Comparison of ENCODE assay signal across 22 cellular contexts in genomic region chr15:68315035-68315434, GRCh38. TPM values are rescaled to one million over a fixed set of nuclear protein-coding genes. Genes with fewer than 3 reads are reported as not detected.
DNase-seq lines count a peak whose midpoint lies in the region; ATAC-seq and TF ChIP-seq lines count a peak whose summit lies in the region.
"Had no signal": no experiment of that assay in that cellular context is flagged by ENCODE, and none has a peak within 500 bp of the region (broad histone marks: within the 10 kb centered on the region; RNA-seq: fewer than 3 reads in every experiment).

No MANE protein-coding gene starts in this region.

- CTCF ChIA-PET in SK-N-SH (lab: Yijun Ruan, JAX), result interaction anchor here (1.2 to 8.0 kb wide), 3 partner anchors 9 to 62 kb away, joined by 3 to 75 read pairs (median 15); no protein-coding TSS in a partner anchor
- CTCF ChIA-PET in IMR-90 (lab: Yijun Ruan, JAX), result no interaction called here

- H3K36me3 ChIP-seq in SK-N-SH (replicated peaks in 1 of 2; ENCODE audit: control insufficient read depth in 1 of 2, insufficient read depth in 2 of 2, low read length in 1 of 2) (no peaks in the 10 kb centered on the region), IMR-90 (ENCODE audit: control insufficient read depth, insufficient read depth, low read length) (peaks cover 7% of the 10 kb centered on the region; the same call in 1 of the 2 replicates), thoracic aorta (peaks cover 72% of the 10 kb centered on the region)
- H3K36me3 ChIP-seq: BLaER1 treated with 17β-estradiol and CSF1 and Interleukin-3, amounts not matched to agents 10 nM and 100 nM; Peyer's patch; SJCRH30 had no signal

- no peak overlapping the region for H4K91ac ChIP-seq in IMR-90 (ENCODE audit: insufficient read depth, low read depth, low read length)

- TF ChIP-seq EP300 in SK-N-SH (IDR thresholded peaks at IDR 0.05; ENCODE audit: borderline replicate concordance in 1 of 2, low read depth in 1 of 2, low read length in 1 of 2), result no peak

- H2BK5ac ChIP-seq in IMR-90 (ENCODE audit: low read depth, low read length, poor library complexity, severe bottlenecking), result no peak overlapping the region

- no peaks in the 10 kb centered on the region for H3K9me3 Mint-ChIP-seq in dendritic cell treated with granulocyte-macrophage colony-stimulating factor and Interleukin-4, amounts not matched to agents 40 ng/mL and 50 ng/mL, for 4 days
- H3K9me3 Mint-ChIP-seq: CD4-positive, alpha-beta memory T cell had no signal

- H3K4me2 ChIP-seq in SK-N-SH, result no peak overlapping the region
- no peak overlapping the region for H3K4me2 ChIP-seq in IMR-90 (ENCODE audit: low read depth, low read length)

- H2BK120ac ChIP-seq in IMR-90 (ENCODE audit: low read depth, low read length), result no peak overlapping the region

- peak; percentile 2 for DNase-seq in SK-N-SH
- no peak for DNase-seq in IMR-90
- no peak for DNase-seq in thoracic aorta (ENCODE audit: low spot score)
- no peak for DNase-seq in stimulated activated CD4-positive, alpha-beta T cell treated with anti-CD3 and anti-CD28 coated beads, Interleukin-15, amount 100 ng/mL, for 24 hours
- DNase-seq: CD4-positive, alpha-beta memory T cell; DMS 273 treated with DMSO at 0.1 percent for 48 hours; DMS79 treated with DMSO at 0.1 percent for 48 hours; HCEC 1CT; Kasumi-1; MG63; NCI-H1694 treated with DMSO at 0.1 percent for 48 hours; NCI-H2081 treated with DMSO at 0.1 percent for 48 hours; NCI-H446; SJCRH30 had no signal

- no peak overlapping the region for H2AK5ac ChIP-seq in IMR-90 (ENCODE audit: low read depth, low read length)

- H3K4me3 ChIP-seq in SK-N-SH (ENCODE audit: low read depth in 2 of 2, low read length in 1 of 2), result no peak overlapping the region
- no peak overlapping the region for H3K4me3 ChIP-seq in IMR-90 (ENCODE audit: insufficient read depth, low read depth, low read length)
- no peak overlapping the region for H3K4me3 ChIP-seq in thoracic aorta
- H3K4me3 ChIP-seq: BLaER1 treated with 17β-estradiol and CSF1 and Interleukin-3, amounts not matched to agents 10 nM and 100 nM; MG63; Peyer's patch; SJCRH30 had no signal

- H3K79me1 ChIP-seq in IMR-90 (ENCODE audit: low read depth in 1 of 2, low read length in 2 of 2), result no peaks in the 10 kb centered on the region

- H2BK15ac ChIP-seq in IMR-90 (ENCODE audit: low read depth, low read length), result no peak overlapping the region

- H2AFZ ChIP-seq in SK-N-SH (ENCODE audit: low read depth) (no peak overlapping the region), IMR-90 (replicated peaks; ENCODE audit: low read length, poor library complexity) (no peak overlapping the region)

- H3K9me2 ChIP-seq in SK-N-SH, result no peaks in the 10 kb centered on the region

- no peak overlapping the region for H3K27ac ChIP-seq in SK-N-SH (ENCODE audit: low read depth in 2 of 2, low read length in 1 of 2)
- no peak overlapping the region for H3K27ac ChIP-seq in IMR-90 (ENCODE audit: insufficient read depth, low read length)
- peak overlapping the region; percentile 91 to 92 for H3K27ac ChIP-seq in thoracic aorta
- H3K27ac ChIP-seq: 22Rv1; BLaER1 treated with 17β-estradiol and CSF1 and Interleukin-3, amounts not matched to agents 10 nM and 100 nM; Peyer's patch; SJCRH30 had no signal

- no peaks in the 10 kb centered on the region for H3K79me2 ChIP-seq in SK-N-SH (ENCODE audit: insufficient read depth)

- H3K56ac ChIP-seq in IMR-90 (ENCODE audit: extremely low read depth, insufficient read depth, low read length), result no peak overlapping the region

- no peak overlapping the region for H3K23ac ChIP-seq in IMR-90 (ENCODE audit: low read depth, low read length)

- intact Hi-C loops in IMR-90 (cut with micrococcal nuclease), result no loop called here
- intact Hi-C loops in dendritic cell treated with granulocyte-macrophage colony-stimulating factor and Interleukin-4, amounts not matched to agents 40 ng/mL and 50 ng/mL, for 4 days (cut with micrococcal nuclease), result no loop called here

- H3K9ac ChIP-seq in SK-N-SH, result no peak overlapping the region
- no peak overlapping the region for H3K9ac ChIP-seq in IMR-90 (ENCODE audit: low read depth, low read length)

- H3K27ac Mint-ChIP-seq in dendritic cell treated with granulocyte-macrophage colony-stimulating factor and Interleukin-4, amounts not matched to agents 40 ng/mL and 50 ng/mL, for 4 days, result peak overlapping the region; percentile 39

- POLR2A ChIA-PET in SK-N-SH (lab: Yijun Ruan, JAX), result no interaction called here
- POLR2A ChIA-PET in IMR-90 (lab: Charles Lee; ENCODE audit: unreplicated experiment), result no interaction called here

- H3K18ac ChIP-seq in IMR-90 (ENCODE audit: low read depth, low read length), result no peak overlapping the region

- 0 out of 2 replicates have a peak, but pooled peaks cover 5% of the 10 kb centered on the region for H3K9me1 ChIP-seq in IMR-90 (ENCODE audit: insufficient read depth, low read length)

- no peak overlapping the region for H3K4me3 Mint-ChIP-seq in dendritic cell treated with granulocyte-macrophage colony-stimulating factor and Interleukin-4, amounts not matched to agents 40 ng/mL and 50 ng/mL, for 4 days
- H3K4me3 Mint-ChIP-seq: CD4-positive, alpha-beta memory T cell had no signal

- TF ChIP-seq CTCF in SK-N-SH (IDR thresholded peaks at IDR 0.05) (no peak), IMR-90 (conservative IDR thresholded peaks at IDR 0.05; ENCODE audit: low read depth, low read length) (no peak), thoracic aorta (IDR thresholded peaks at IDR 0.05) (no peak)

- 67% methylated on average over 1 of the region's 1 CpG for WGBS in SK-N-SH (ENCODE audit: low lambda C conversion rate)
- WGBS in IMR-90 (ENCODE audit: extremely low coverage in 2 of 2, insufficient read length in 1 of 2), 2 experiments, result no CpG with 5 or more reads among the region's 1 CpG

- dilution Hi-C loops in IMR-90 (cut with HindIII; ENCODE audit: low sequenced_read_pairs, unreplicated experiment), result no loop called here

- peaks cover 30% of the 10 kb centered on the region for H3K36me3 Mint-ChIP-seq in dendritic cell treated with granulocyte-macrophage colony-stimulating factor and Interleukin-4, amounts not matched to agents 40 ng/mL and 50 ng/mL, for 4 days (ENCODE audit: low read depth)
- H3K36me3 Mint-ChIP-seq: CD4-positive, alpha-beta memory T cell had no signal

- peaks cover 7% of the 10 kb centered on the region for H3K27me3 Mint-ChIP-seq in dendritic cell treated with granulocyte-macrophage colony-stimulating factor and Interleukin-4, amounts not matched to agents 40 ng/mL and 50 ng/mL, for 4 days

- no TSS peak for BruUV-seq in IMR-90 (replicated peaks; lab: Mats Ljungman, UMichigan)

- H2AK9ac ChIP-seq in IMR-90 (replicated peaks; ENCODE audit: low read depth, low read length, poor library complexity), result no peak overlapping the region

- H3K14ac ChIP-seq in IMR-90 (replicated peaks; ENCODE audit: low read depth, low read length), result 0 out of 2 replicates have a peak overlapping the region, but pooled peaks have one; percentile 45

- TF ChIP-seq RAD21 in SK-N-SH (IDR thresholded peaks at IDR 0.05; ENCODE audit: low read length), result no peak
- TF ChIP-seq RAD21 in IMR-90 (IDR thresholded peaks at IDR 0.05; ENCODE audit: low read length), result no peak

- H3K9me3 ChIP-seq in SK-N-SH (no peaks in the 10 kb centered on the region), IMR-90 (ENCODE audit: control insufficient read depth, insufficient read depth, low read length) (no peaks in the 10 kb centered on the region), thoracic aorta (no peaks in the 10 kb centered on the region)
- H3K9me3 ChIP-seq: BLaER1 treated with 17β-estradiol and CSF1 and Interleukin-3, amounts not matched to agents 10 nM and 100 nM; Caco-2; MG63; Peyer's patch; SJCRH30 had no signal

- in situ Hi-C loops in IMR-90 (cut with MboI; ENCODE audit: low sequenced_read_pairs), result no loop called here

- H2BK20ac ChIP-seq in IMR-90 (ENCODE audit: low read depth, low read length), result peak overlapping the region; percentile 10; the same call in 1 of the 2 replicates

- H3K4me1 Mint-ChIP-seq in dendritic cell treated with granulocyte-macrophage colony-stimulating factor and Interleukin-4, amounts not matched to agents 40 ng/mL and 50 ng/mL, for 4 days (ENCODE audit: low read depth), result peaks cover 83% of the 10 kb centered on the region
- H3K4me1 Mint-ChIP-seq: CD4-positive, alpha-beta memory T cell had no signal

- H3K4ac ChIP-seq in IMR-90 (ENCODE audit: low read depth, low read length), result no peak overlapping the region

- no peaks in the 10 kb centered on the region for H4K20me1 ChIP-seq in SK-N-SH (ENCODE audit: insufficient read depth)
- H4K20me1 ChIP-seq in IMR-90 (ENCODE audit: insufficient read depth, low read length), result no peaks in the 10 kb centered on the region
- H4K20me1 ChIP-seq: BLaER1 treated with 17β-estradiol and CSF1 and Interleukin-3, amounts not matched to agents 10 nM and 100 nM had no signal

- no peak overlapping the region for H4K5ac ChIP-seq in IMR-90 (ENCODE audit: low read depth, low read length)

- H3K27me3 ChIP-seq in SK-N-SH (ENCODE audit: insufficient read depth) (no peaks in the 10 kb centered on the region), IMR-90 (ENCODE audit: control insufficient read depth, insufficient read depth, low read length) (no peaks in the 10 kb centered on the region), thoracic aorta (replicated peaks; ENCODE audit: insufficient read depth) (no peaks in the 10 kb centered on the region)
- H3K27me3 ChIP-seq: BLaER1 treated with 17β-estradiol and CSF1 and Interleukin-3, amounts not matched to agents 10 nM and 100 nM; MG63; Peyer's patch had no signal

- no peak for TF ChIP-seq POLR2A in IMR-90 (IDR thresholded peaks at IDR 0.05; ENCODE audit: low read depth, low read length)

- ATAC-seq in SK-N-SH treated with all-trans-retinoic acid at 6 μM for 48 hours (no peak), IMR-90 (ENCODE audit: low read depth) (no peak), thoracic aorta (ENCODE audit: insufficient number of reproducible peaks, low FRiP score, low read depth) (no peak), HG03520 (IDR thresholded peaks at IDR 0.05; ENCODE audit: unreplicated experiment) (no peak), HG03159 (IDR thresholded peaks at IDR 0.05; ENCODE audit: unreplicated experiment) (no peak)

- H3K4me1 ChIP-seq in SK-N-SH (ENCODE audit: control insufficient read depth in 1 of 2, insufficient read depth in 2 of 2, low read depth in 1 of 2, low read length in 1 of 2) (peaks cover 0 to 9% of the 10 kb centered on the region in 2 experiments; a peak in 1 of 4 replicates), IMR-90 (ENCODE audit: control insufficient read depth, insufficient read depth, low read length) (peaks cover 9% of the 10 kb centered on the region), thoracic aorta (ENCODE audit: control insufficient read depth in 1 of 2, low read depth in 2 of 2) (peaks cover 11 to 41% of the 10 kb centered on the region in 2 donors)
- H3K4me1 ChIP-seq: Caco-2, Peyer's patch had no signal

- H4K8ac ChIP-seq in IMR-90 (ENCODE audit: low read depth in 2 of 2, low read length in 2 of 2), result 0 out of 4 replicates have a peak overlapping the region, but pooled peaks of 1 of the 2 experiments have one; percentile 18

- no peaks in the 10 kb centered on the region for H3F3A ChIP-seq in SK-N-SH (replicated peaks; ENCODE audit: insufficient read depth)

RNA-seq across cellular contexts. Expression of gene FEM1B, which starts 37.5 kb away (rescaled TPM):
- polyA plus RNA-seq in SK-N-SH (2012; rRNA removed) (14.0 and 22.2 TPM in 2 replicates), IMR-90 (2012; rRNA removed) (16.2 and 16.9 TPM in 2 replicates)
- 10.7 and 15.3 TPM in 2 replicates for polyA plus RNA-seq in SK-N-SH (2012; cell fraction: cytosol; rRNA removed)
- polyA plus RNA-seq in SK-N-SH (2012; cell fraction: nucleus; rRNA removed), result 9.5 and 18.5 TPM in 2 replicates
- total RNA-seq in IMR-90 (2012; rRNA removed) (47.2 and 51.4 TPM in 2 replicates), thoracic aorta (10 to 100 TPM; 31.1 to 56.2 TPM)
- polyA plus RNA-seq in IMR-90 (2012; cell fraction: cytosol; rRNA removed), result 3.0 and 4.1 TPM in 2 replicates
- 3.5 and 17.2 TPM in 2 replicates for polyA plus RNA-seq in IMR-90 (2012; cell fraction: nucleus; rRNA removed; ENCODE audit: low replicate concordance)

Comparison
In these comparisons a context has a peak if more than half of its experiments do, and no peak if none do; other contexts are left out.
1. H3K27ac ChIP-seq: peak in thoracic aorta (2 of 2); none in SK-N-SH (0 of 2) and IMR-90 (single experiment).